In genomic region chr16:87694441-87695125, GRCh38 we compare ENCODE assay signal across 18 cellular contexts.
"Had no signal": no experiment of that assay in that cellular context is flagged by ENCODE, and none has a peak within 500 bp of the region (broad histone marks: within the 10 kb centered on the region; RNA-seq: fewer than 3 reads in every experiment).

No MANE protein-coding gene starts in this region.

- H3K27me3 Mint-ChIP-seq: activated CD4-positive, alpha-beta T cell treated with anti-CD3 and anti-CD28 coated beads, Interleukin-2, amount 10 ng/mL, durations not matched to agents 24 days and 14 days; activated CD8-positive, alpha-beta memory T cell treated with anti-CD3 and anti-CD28 coated beads, Interleukin-2, amount 10 ng/mL, durations not matched to agents 7 days and 5 days; activated CD8-positive, alpha-beta T cell treated with anti-CD3 and anti-CD28 coated beads for 36 hours; activated naive CD8-positive, alpha-beta T cell treated with anti-CD3 and anti-CD28 coated beads, Interleukin-2, amount 10 ng/mL, durations not matched to agents 7 days and 5 days; effector memory CD8-positive, alpha-beta T cell; natural killer cell treated with Interleukin-12 subunit alpha and Interleukin-12 subunit beta and Interleukin-15 and Interleukin-18, amount 100 ng/mL, for 72 hours; stimulated activated naive B cell treated with anti-CD40 and anti-IgM and Interleukin-4, amounts not matched to agents 10 μg/mL and 1 μg/mL and 100 μg/mL, for 72 hours had no signal

- H3K9me3 ChIP-seq: left ventricle myocardium inferior, right lobe of liver, transverse colon had no signal

- H3K4me3 Mint-ChIP-seq: activated CD4-positive, alpha-beta T cell treated with anti-CD3 and anti-CD28 coated beads, Interleukin-2, amount 10 ng/mL, durations not matched to agents 24 days and 14 days; activated CD8-positive, alpha-beta memory T cell treated with anti-CD3 and anti-CD28 coated beads, Interleukin-2, amount 10 ng/mL, durations not matched to agents 7 days and 5 days; activated CD8-positive, alpha-beta T cell treated with anti-CD3 and anti-CD28 coated beads for 36 hours; activated naive CD8-positive, alpha-beta T cell treated with anti-CD3 and anti-CD28 coated beads, Interleukin-2, amount 10 ng/mL, durations not matched to agents 7 days and 5 days; effector memory CD8-positive, alpha-beta T cell; mesothelial cell of epicardium; natural killer cell treated with Interleukin-12 subunit alpha and Interleukin-12 subunit beta and Interleukin-15 and Interleukin-18, amount 100 ng/mL, for 72 hours; stimulated activated naive B cell treated with anti-CD40 and anti-IgM and Interleukin-4, amounts not matched to agents 10 μg/mL and 1 μg/mL and 100 μg/mL, for 72 hours; T-helper 1 cell treated with Interleukin-12 subunit alpha and Interleukin-12 subunit beta and Interleukin-4 antibody, amounts not matched to agents 30 μg/mL and 1 μg/mL, for 36 hours had no signal

- H3K4me1 ChIP-seq: right lobe of liver, transverse colon had no signal

- H3K4me1 Mint-ChIP-seq: mesothelial cell of epicardium had no signal

- H3K36me3 Mint-ChIP-seq: activated naive CD8-positive, alpha-beta T cell treated with anti-CD3 and anti-CD28 coated beads, Interleukin-2, amount 10 ng/mL, durations not matched to agents 7 days and 5 days; natural killer cell treated with Interleukin-12 subunit alpha and Interleukin-12 subunit beta and Interleukin-15 and Interleukin-18, amount 100 ng/mL, for 72 hours had no signal

- H3K27ac Mint-ChIP-seq: activated CD4-positive, alpha-beta T cell treated with anti-CD3 and anti-CD28 coated beads, Interleukin-2, amount 10 ng/mL, durations not matched to agents 24 days and 14 days; activated CD8-positive, alpha-beta memory T cell treated with anti-CD3 and anti-CD28 coated beads, Interleukin-2, amount 10 ng/mL, durations not matched to agents 7 days and 5 days; activated CD8-positive, alpha-beta T cell treated with anti-CD3 and anti-CD28 coated beads for 36 hours; activated naive CD8-positive, alpha-beta T cell treated with anti-CD3 and anti-CD28 coated beads, Interleukin-2, amount 10 ng/mL, durations not matched to agents 7 days and 5 days; mesothelial cell of epicardium; natural killer cell treated with Interleukin-12 subunit alpha and Interleukin-12 subunit beta and Interleukin-15 and Interleukin-18, amount 100 ng/mL, for 72 hours; stimulated activated naive B cell treated with anti-CD40 and anti-IgM and Interleukin-4, amounts not matched to agents 10 μg/mL and 1 μg/mL and 100 μg/mL, for 72 hours; T-helper 1 cell treated with Interleukin-12 subunit alpha and Interleukin-12 subunit beta and Interleukin-4 antibody, amounts not matched to agents 30 μg/mL and 1 μg/mL, for 36 hours had no signal

- H3K27ac ChIP-seq: left ventricle myocardium inferior, right lobe of liver, skin epidermis, transverse colon had no signal

- DNase-seq: activated CD4-positive, alpha-beta T cell treated with anti-CD3 and anti-CD28 coated beads, Interleukin-2, amount 10 ng/mL, durations not matched to agents 24 days and 14 days; activated CD8-positive, alpha-beta memory T cell treated with anti-CD3 and anti-CD28 coated beads, Interleukin-2, amount 10 ng/mL, durations not matched to agents 7 days and 5 days; activated CD8-positive, alpha-beta T cell treated with anti-CD3 and anti-CD28 coated beads for 36 hours; activated naive CD8-positive, alpha-beta T cell treated with anti-CD3 and anti-CD28 coated beads, Interleukin-2, amount 10 ng/mL, durations not matched to agents 7 days and 5 days; activated T-cell treated with anti-CD3 and anti-CD28 coated beads for 4 hours; dermis blood vessel endothelial cell; effector memory CD8-positive, alpha-beta T cell; hippocampal formation; left ventricle myocardium inferior; right lobe of liver; stimulated activated CD4-positive, alpha-beta T cell treated with anti-CD3 and anti-CD28 coated beads, Interleukin-1b, Interleukin-23, amount 100 ng/mL, for 48 hours; stimulated activated naive B cell treated with anti-CD40 and anti-IgM and Interleukin-4, amounts not matched to agents 10 μg/mL and 1 μg/mL and 100 μg/mL, for 72 hours; transverse colon had no signal

- H3K36me3 ChIP-seq: left ventricle myocardium inferior, right lobe of liver had no signal

- H3K27me3 ChIP-seq: right lobe of liver, transverse colon had no signal

- H3K4me3 ChIP-seq: left ventricle myocardium inferior, right lobe of liver, skin epidermis, transverse colon had no signal

- ATAC-seq: activated CD8-positive, alpha-beta memory T cell treated with anti-CD3 and anti-CD28 coated beads, Interleukin-2, amount 10 ng/mL, durations not matched to agents 7 days and 5 days; activated CD8-positive, alpha-beta T cell treated with anti-CD3 and anti-CD28 coated beads for 36 hours; effector memory CD8-positive, alpha-beta T cell; esophagus mucosa; natural killer cell treated with Interleukin-12 subunit alpha and Interleukin-12 subunit beta and Interleukin-15 and Interleukin-18, amount 100 ng/mL, for 72 hours; right lobe of liver; stimulated activated naive B cell treated with anti-CD40 and anti-IgM and Interleukin-4, amounts not matched to agents 10 μg/mL and 1 μg/mL and 100 μg/mL, for 72 hours had no signal

- H3K9me3 Mint-ChIP-seq: activated CD4-positive, alpha-beta T cell treated with anti-CD3 and anti-CD28 coated beads, Interleukin-2, amount 10 ng/mL, durations not matched to agents 24 days and 14 days; activated CD8-positive, alpha-beta T cell treated with anti-CD3 and anti-CD28 coated beads for 36 hours; activated naive CD8-positive, alpha-beta T cell treated with anti-CD3 and anti-CD28 coated beads, Interleukin-2, amount 10 ng/mL, durations not matched to agents 7 days and 5 days; effector memory CD8-positive, alpha-beta T cell; mesothelial cell of epicardium; natural killer cell treated with Interleukin-12 subunit alpha and Interleukin-12 subunit beta and Interleukin-15 and Interleukin-18, amount 100 ng/mL, for 72 hours; stimulated activated naive B cell treated with anti-CD40 and anti-IgM and Interleukin-4, amounts not matched to agents 10 μg/mL and 1 μg/mL and 100 μg/mL, for 72 hours; T-helper 1 cell treated with Interleukin-12 subunit alpha and Interleukin-12 subunit beta and Interleukin-4 antibody, amounts not matched to agents 30 μg/mL and 1 μg/mL, for 36 hours had no signal
